Comparison of ENCODE assay signal across 10 cellular contexts in genomic region chr7:4144801-4145470, GRCh38.
DNase-seq lines count a peak whose midpoint lies in the region; ATAC-seq and TF ChIP-seq lines count a peak whose summit lies in the region.
"Had no signal": no experiment of that assay in that cellular context is flagged by ENCODE, and none has a peak within 500 bp of the region (broad histone marks: within the 10 kb centered on the region; RNA-seq: fewer than 3 reads in every experiment).

No MANE protein-coding gene starts in this region.

- ATAC-seq in natural killer cell, result peak in 1 of 3 donors; percentile 17
- no peak for ATAC-seq in natural killer cell treated with Interleukin-12 subunit alpha and Interleukin-12 subunit beta and Interleukin-15 and Interleukin-18, amount 100 ng/mL, for 72 hours
- ATAC-seq in GM19397 (IDR thresholded peaks at IDR 0.05; ENCODE audit: unreplicated experiment), result no peak
- no peak for ATAC-seq in HG03280 (IDR thresholded peaks at IDR 0.05; ENCODE audit: unreplicated experiment)

- H3K4me1 Mint-ChIP-seq in natural killer cell (peaks cover 6 to 15% of the 10 kb centered on the region in 2 donors), nephron progenitor cell (peaks cover 75% of the 10 kb centered on the region)
- H3K4me1 Mint-ChIP-seq in natural killer cell treated with Interleukin-12 subunit alpha and Interleukin-12 subunit beta and Interleukin-15 and Interleukin-18, amount 100 ng/mL, for 72 hours (ENCODE audit: low read depth in 2 of 2), result peaks cover 0 to 10% of the 10 kb centered on the region in 2 donors

- peaks cover 6 to 7% of the 10 kb centered on the region in 2 donors for H3K27me3 Mint-ChIP-seq in natural killer cell (ENCODE audit: low read depth in 2 of 2)
- peaks cover 8 to 13% of the 10 kb centered on the region in 2 donors for H3K27me3 Mint-ChIP-seq in natural killer cell treated with Interleukin-12 subunit alpha and Interleukin-12 subunit beta and Interleukin-15 and Interleukin-18, amount 100 ng/mL, for 72 hours
- H3K27me3 Mint-ChIP-seq in nephron progenitor cell (ENCODE audit: low read depth, poor library complexity), result peaks cover 7% of the 10 kb centered on the region
- H3K27me3 Mint-ChIP-seq: CD4-positive, CD25-positive, alpha-beta regulatory T cell had no signal

- H3K36me3 Mint-ChIP-seq in natural killer cell, result no peaks in the 10 kb centered on the region
- no peaks in the 10 kb centered on the region for H3K36me3 Mint-ChIP-seq in natural killer cell treated with Interleukin-12 subunit alpha and Interleukin-12 subunit beta and Interleukin-15 and Interleukin-18, amount 100 ng/mL, for 72 hours
- H3K36me3 Mint-ChIP-seq in nephron progenitor cell (ENCODE audit: low read depth), result no peaks in the 10 kb centered on the region
- H3K36me3 Mint-ChIP-seq: CD4-positive, CD25-positive, alpha-beta regulatory T cell had no signal

- no peak overlapping the region for H3K4me3 ChIP-seq in fibroblast of villous mesenchyme (ENCODE audit: low read depth, low read length)

- intact Hi-C loops in natural killer cell (cut with micrococcal nuclease), result no loop called here

- H3K9me3 Mint-ChIP-seq in natural killer cell (no peaks in the 10 kb centered on the region), nephron progenitor cell (no peaks in the 10 kb centered on the region)
- H3K9me3 Mint-ChIP-seq in natural killer cell treated with Interleukin-12 subunit alpha and Interleukin-12 subunit beta and Interleukin-15 and Interleukin-18, amount 100 ng/mL, for 72 hours, result no peaks in the 10 kb centered on the region
- H3K9me3 Mint-ChIP-seq: CD4-positive, CD25-positive, alpha-beta regulatory T cell had no signal

- DNase-seq in natural killer cell (no peak), fibroblast of villous mesenchyme (ENCODE audit: low read depth) (peak; percentile 22), nephron progenitor cell (peak; percentile 82), NCI-H82 (lab: John Stamatoyannopoulos, UW) (no peak), T-helper 9 cell (no peak)
- no peak for DNase-seq in natural killer cell treated with Interleukin-12 subunit alpha and Interleukin-12 subunit beta and Interleukin-15 and Interleukin-18, amount 100 ng/mL, for 72 hours (ENCODE audit: low spot score)
- DNase-seq: CD4-positive, CD25-positive, alpha-beta regulatory T cell; erythroblast had no signal

- H3K27ac Mint-ChIP-seq in natural killer cell (peak overlapping the region in 1 of 2 donors; percentile 15), nephron progenitor cell (peak overlapping the region; percentile 96)
- H3K27ac Mint-ChIP-seq in natural killer cell treated with Interleukin-12 subunit alpha and Interleukin-12 subunit beta and Interleukin-15 and Interleukin-18, amount 100 ng/mL, for 72 hours, result no peak overlapping the region
- H3K27ac Mint-ChIP-seq: CD4-positive, CD25-positive, alpha-beta regulatory T cell had no signal

- H3K4me3 Mint-ChIP-seq in natural killer cell (peak overlapping the region; percentile 69), nephron progenitor cell (peak overlapping the region; percentile 83)
- H3K4me3 Mint-ChIP-seq in natural killer cell treated with Interleukin-12 subunit alpha and Interleukin-12 subunit beta and Interleukin-15 and Interleukin-18, amount 100 ng/mL, for 72 hours, result no peak overlapping the region
- H3K4me3 Mint-ChIP-seq: CD4-positive, CD25-positive, alpha-beta regulatory T cell had no signal

- TF ChIP-seq CTCF in natural killer cell (IDR thresholded peaks at IDR 0.05) (no peak), fibroblast of villous mesenchyme (IDR thresholded peaks at IDR 0.05; ENCODE audit: insufficient read depth, low read depth, low read length) (no peak), nephron progenitor cell (IDR thresholded peaks at IDR 0.05) (no peak)

Comparison
In these comparisons a context has a peak if more than half of its experiments do, and no peak if none do; other contexts are left out.
1. DNase-seq: peak in fibroblast of villous mesenchyme (single experiment) and nephron progenitor cell (single experiment); none in natural killer cell (single experiment), natural killer cell treated with Interleukin-12 subunit alpha and Interleukin-12 subunit beta and Interleukin-15 and Interleukin-18, amount 100 ng/mL, for 72 hours (single experiment), NCI-H82 (single experiment) and T-helper 9 cell (single experiment).